ENCODE assay signal across 18 cellular contexts in the genomic region with DNA sequence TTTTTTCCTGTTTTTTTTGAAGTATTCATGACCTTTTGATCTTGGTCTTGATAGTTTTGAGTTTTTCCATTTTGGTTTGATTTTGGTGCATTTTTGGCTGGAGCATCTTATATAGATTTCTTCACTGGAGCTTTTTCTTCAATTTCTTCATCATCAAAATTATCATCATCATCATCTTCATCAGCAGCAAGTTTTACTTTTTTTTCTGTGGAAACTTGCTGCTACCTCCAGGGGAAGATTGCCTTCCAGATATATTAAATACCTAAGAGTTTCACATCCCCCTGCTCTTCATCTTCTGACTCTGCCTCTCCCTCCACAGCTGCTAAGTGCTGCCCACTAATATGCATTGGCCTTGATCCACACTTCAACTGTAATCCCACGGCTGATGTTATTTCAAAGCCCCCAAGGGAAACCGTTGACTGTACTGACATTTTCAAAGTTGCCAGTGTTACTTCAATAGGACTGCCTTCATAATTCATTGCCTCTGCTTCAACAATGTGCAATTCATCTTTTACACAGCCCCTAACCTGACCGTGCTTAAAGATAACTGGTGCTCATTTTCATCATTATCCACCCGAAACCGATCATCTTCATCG.
DNase-seq lines count a peak whose midpoint lies in the region; ATAC-seq and TF ChIP-seq lines count a peak whose summit lies in the region.
"Had no signal": no experiment of that assay in that cellular context is flagged by ENCODE, and none has a peak within 500 bp of the region (broad histone marks: within the 10 kb centered on the region; RNA-seq: fewer than 3 reads in every experiment).

No MANE protein-coding gene starts in this region.

- TF ChIP-seq CTCF in HEK293 (tag by site-specific recombination; IDR thresholded peaks at IDR 0.05) (no peak), coronary artery (IDR thresholded peaks at IDR 0.05) (no peak), osteoblast (IDR thresholded peaks at IDR 0.05; ENCODE audit: extremely low read depth, low read depth, low read length) (no peak), body of pancreas (IDR thresholded peaks at IDR 0.05) (no peak)

- TF ChIP-seq POLR2A in body of pancreas (IDR thresholded peaks at IDR 0.05): no peak

- H3K27ac ChIP-seq in HEK293 (ENCODE audit: extremely low read depth, low read depth, low read length): no peak overlapping the region
- peak overlapping the region; percentile 52 to 62 for H3K27ac ChIP-seq in coronary artery
- H3K27ac ChIP-seq in osteoblast (ENCODE audit: low read depth, low read length): no peak overlapping the region
- H3K27ac ChIP-seq in body of pancreas: no peak overlapping the region
- H3K27ac ChIP-seq: BLaER1 had no signal

- DNase-seq in NCI-H524 (lab: John Stamatoyannopoulos, UW) (peak; percentile 22 to 57), coronary artery (ENCODE audit: low spot score) (no peak), osteoblast (ENCODE audit: insufficient read length, low spot score, missing footprints) (peak; percentile 53), NCI-H510A (lab: John Stamatoyannopoulos, UW) (no peak), body of pancreas (no peak)
- DNase-seq in stimulated activated CD4-positive, alpha-beta T cell treated with anti-CD3 and anti-CD28 coated beads, Interleukin-4, amount 100 ng/mL, for 24 hours: no peak
- no peak for DNase-seq in activated T-cell treated with anti-CD3 and anti-CD28 coated beads, Interleukin-2, amount 50 U/mL, for 72 hours
- DNase-seq: CD4-positive, alpha-beta memory T cell; GF-D8; H9; KG1; NCI-H1417; NCI-H1930; NCI-H226; NCI-H526 treated with DMSO at 0.1 percent for 48 hours had no signal

- no peaks in the 10 kb centered on the region for H4K20me1 ChIP-seq in osteoblast (ENCODE audit: insufficient read depth, low read length)
- H4K20me1 ChIP-seq: BLaER1 had no signal

- H3K27me3 ChIP-seq in osteoblast (ENCODE audit: insufficient read depth, low read length) (no peaks in the 10 kb centered on the region), body of pancreas (no peaks in the 10 kb centered on the region)
- H3K27me3 ChIP-seq: BLaER1 had no signal

- H3K36me3 ChIP-seq in HEK293 (ENCODE audit: control insufficient read depth in 2 of 2, insufficient read depth in 1 of 2, low read length in 2 of 2) (no peaks in the 10 kb centered on the region), osteoblast (ENCODE audit: insufficient read depth, low read length) (no peaks in the 10 kb centered on the region), body of pancreas (replicated peaks in 1 of 2; ENCODE audit: insufficient read depth in 1 of 2, low read depth in 2 of 2) (no peaks in the 10 kb centered on the region)
- H3K36me3 ChIP-seq: BLaER1 had no signal

- no peak overlapping the region for H3K4me2 ChIP-seq in osteoblast (ENCODE audit: insufficient read depth, low read length)
- H3K4me2 ChIP-seq: BLaER1 had no signal

- no peak overlapping the region for H3K4me3 Mint-ChIP-seq in activated T-cell treated with anti-CD3 and anti-CD28 coated beads, Interleukin-2, amount 50 U/mL, for 72 hours
- H3K4me3 Mint-ChIP-seq: CD4-positive, alpha-beta memory T cell; H9 had no signal

- 74 to 83% methylated on average over 6 of the region's 6 CpGs for WGBS in body of pancreas, 2 donors

- H3K9me3 Mint-ChIP-seq in activated T-cell treated with anti-CD3 and anti-CD28 coated beads, Interleukin-2, amount 50 U/mL, for 72 hours: no peaks in the 10 kb centered on the region
- H3K9me3 Mint-ChIP-seq: H9 had no signal

- H3K36me3 Mint-ChIP-seq in activated T-cell treated with anti-CD3 and anti-CD28 coated beads, Interleukin-2, amount 50 U/mL, for 72 hours (ENCODE audit: insufficient read depth in 2 of 2): peaks cover 0 to 2% of the 10 kb centered on the region in 2 donors

- no peak overlapping the region for H3K27ac Mint-ChIP-seq in activated T-cell treated with anti-CD3 and anti-CD28 coated beads, Interleukin-2, amount 50 U/mL, for 72 hours
- H3K27ac Mint-ChIP-seq: CD4-positive, alpha-beta memory T cell; H9 had no signal

- H3K4me1 Mint-ChIP-seq in activated T-cell treated with anti-CD3 and anti-CD28 coated beads, Interleukin-2, amount 50 U/mL, for 72 hours (ENCODE audit: low read depth): peaks cover 6% of the 10 kb centered on the region
- H3K4me1 Mint-ChIP-seq: CD4-positive, alpha-beta memory T cell had no signal

- intact Hi-C loops in body of pancreas (cut with DNase I): no loop called here

- POLR2A ChIA-PET in HEK293 (lab: Yijun Ruan, JAX): no interaction called here

- no peak overlapping the region for H3K4me3 ChIP-seq in HEK293 (ENCODE audit: low read depth, low read length)
- no peak overlapping the region for H3K4me3 ChIP-seq in coronary artery
- H3K4me3 ChIP-seq in osteoblast (ENCODE audit: insufficient read depth, low read length): no peak overlapping the region
- no peak overlapping the region for H3K4me3 ChIP-seq in body of pancreas
- H3K4me3 ChIP-seq: BLaER1 had no signal

- no peaks in the 10 kb centered on the region for H3K9me3 ChIP-seq in HEK293 (ENCODE audit: control insufficient read depth, insufficient read depth, low read depth, low read length)
- H3K9me3 ChIP-seq in osteoblast (ENCODE audit: low read depth, low read length): no peaks in the 10 kb centered on the region
- no peaks in the 10 kb centered on the region for H3K9me3 ChIP-seq in body of pancreas
- H3K9me3 ChIP-seq: BLaER1 had no signal

- peaks cover 11% of the 10 kb centered on the region for H3K27me3 Mint-ChIP-seq in activated T-cell treated with anti-CD3 and anti-CD28 coated beads, Interleukin-2, amount 50 U/mL, for 72 hours (ENCODE audit: low read depth)

- no peak overlapping the region for H2AFZ ChIP-seq in osteoblast (ENCODE audit: low read length)

- ATAC-seq in body of pancreas: no peak
- ATAC-seq in activated T-cell treated with anti-CD3 and anti-CD28 coated beads, Interleukin-2, amount 50 U/mL, for 72 hours (replicated peaks in 1 of 2): no peak
- ATAC-seq: Panc1 had no signal

- H3K4me1 ChIP-seq in HEK293 (ENCODE audit: control insufficient read depth, insufficient read depth, low read length) (no peaks in the 10 kb centered on the region), osteoblast (ENCODE audit: insufficient read depth, low read length) (no peaks in the 10 kb centered on the region), body of pancreas (no peaks in the 10 kb centered on the region)

- CTCF ChIA-PET in HEK293 (lab: Yijun Ruan, JAX): no interaction called here

- H3K79me2 ChIP-seq in osteoblast (ENCODE audit: insufficient read depth, low read length): no peaks in the 10 kb centered on the region

TF ChIP-seq in HEK293, 187 proteins besides CTCF, POLR2A, EP300 and RAD21:
- TF ChIP-seq, protein P1, sequence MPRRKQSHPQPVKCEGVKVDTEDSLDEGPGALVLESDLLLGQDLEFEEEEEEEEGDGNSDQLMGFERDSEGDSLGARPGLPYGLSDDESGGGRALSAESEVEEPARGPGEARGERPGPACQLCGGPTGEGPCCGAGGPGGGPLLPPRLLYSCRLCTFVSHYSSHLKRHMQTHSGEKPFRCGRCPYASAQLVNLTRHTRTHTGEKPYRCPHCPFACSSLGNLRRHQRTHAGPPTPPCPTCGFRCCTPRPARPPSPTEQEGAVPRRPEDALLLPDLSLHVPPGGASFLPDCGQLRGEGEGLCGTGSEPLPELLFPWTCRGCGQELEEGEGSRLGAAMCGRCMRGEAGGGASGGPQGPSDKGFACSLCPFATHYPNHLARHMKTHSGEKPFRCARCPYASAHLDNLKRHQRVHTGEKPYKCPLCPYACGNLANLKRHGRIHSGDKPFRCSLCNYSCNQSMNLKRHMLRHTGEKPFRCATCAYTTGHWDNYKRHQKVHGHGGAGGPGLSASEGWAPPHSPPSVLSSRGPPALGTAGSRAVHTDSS (tag by site-specific recombination; IDR thresholded peaks at IDR 0.05): peak; percentile 93
- no peak for TF ChIP-seq ZNF155 (tag by site-specific recombination; IDR thresholded peaks at IDR 0.05)

Comparison
In these comparisons a context has a peak if more than half of its experiments do, and no peak if none do; other contexts are left out.
1. H3K27ac ChIP-seq: peak in coronary artery (2 of 2); none in HEK293 (single experiment), osteoblast (single experiment) and body of pancreas (0 of 4).
2. DNase-seq: peak in NCI-H524 (2 of 2) and osteoblast (single experiment); none in coronary artery (single experiment), stimulated activated CD4-positive, alpha-beta T cell treated with anti-CD3 and anti-CD28 coated beads, Interleukin-4, amount 100 ng/mL, for 24 hours (single experiment), NCI-H510A (single experiment), body of pancreas (0 of 4) and activated T-cell treated with anti-CD3 and anti-CD28 coated beads, Interleukin-2, amount 50 U/mL, for 72 hours (0 of 2).